ENCODE assay signal across 11 cellular contexts in genomic region chr11:12100886-12101285, GRCh38. TPM values are rescaled to one million over a fixed set of nuclear protein-coding genes. Genes with fewer than 3 reads are reported as not detected.
DNase-seq lines count a peak whose midpoint lies in the region; ATAC-seq and TF ChIP-seq lines count a peak whose summit lies in the region.
"Had no signal": no experiment of that assay in that cellular context is flagged by ENCODE, and none has a peak within 500 bp of the region (broad histone marks: within the 10 kb centered on the region; RNA-seq: fewer than 3 reads in every experiment).

No MANE protein-coding gene starts in this region.

- no peak overlapping the region for H3K4me3 ChIP-seq in right cardiac atrium (ENCODE audit: low read length)
- no peak overlapping the region for H3K4me3 ChIP-seq in psoas muscle

- intact Hi-C loops in right cardiac atrium (cut with DNase I) (no loop called here), psoas muscle (cut with DNase I) (loop anchor here in 1 of 2 donors (5.0 kb wide), 1 partner anchor 176 kb away; no protein-coding TSS in a partner anchor)

- H3K27me3 ChIP-seq in right cardiac atrium (ENCODE audit: control insufficient read depth, insufficient read depth) (no peaks in the 10 kb centered on the region), psoas muscle (ENCODE audit: insufficient read depth in 3 of 3, low read length in 2 of 3) (peaks cover 0 to 46% (median 4%) of the 10 kb centered on the region in 3 donors)

- peak; percentile 95 for DNase-seq in COLO829 (ENCODE audit: low spot score)
- peak; percentile 54 for DNase-seq in cerebellar cortex (ENCODE audit: low spot score)
- peak; percentile 45 to 87 (median 78) for DNase-seq in right cardiac atrium
- no peak for DNase-seq in psoas muscle
- DNase-seq in HUDEP-2 (lab: John Stamatoyannopoulos, UW; ENCODE audit: unreplicated experiment in 76 of 76): no peak
- DNase-seq in DMS153 treated with DMSO at 0.1 percent for 48 hours (lab: John Stamatoyannopoulos, UW; ENCODE audit: unreplicated experiment): no peak
- DNase-seq: NCI-H146, NCI-H345, T-helper 9 cell had no signal

- no peak for TF ChIP-seq CTCF in psoas muscle (IDR thresholded peaks at IDR 0.05)

- WGBS in right cardiac atrium: 27% methylated on average over 5 of the region's 5 CpGs
- WGBS in psoas muscle, 3 donors: 4 to 27% (median 17%) methylated on average over 5 of the region's 5 CpGs

- ATAC-seq in right cardiac atrium (peak; percentile 57 to 76), psoas muscle (peak; percentile 17 to 70 (median 54)), HG03354 (IDR thresholded peaks at IDR 0.05; ENCODE audit: poor library complexity, severe bottlenecking, unreplicated experiment) (no peak), HG03439 (IDR thresholded peaks at IDR 0.05; ENCODE audit: unreplicated experiment) (no peak)

- peaks cover 16% of the 10 kb centered on the region for H3K4me1 ChIP-seq in right cardiac atrium (ENCODE audit: control insufficient read depth, insufficient read depth, low read length)
- no peaks in the 10 kb centered on the region for H3K4me1 ChIP-seq in psoas muscle

- peak overlapping the region; percentile 66 for H3K27ac ChIP-seq in right cardiac atrium (ENCODE audit: low read length)
- no peak overlapping the region for H3K27ac ChIP-seq in psoas muscle

- H3K36me3 ChIP-seq in psoas muscle (ENCODE audit: insufficient read depth in 1 of 2, low read depth in 1 of 2): no peaks in the 10 kb centered on the region

- H3K9me3 ChIP-seq in right cardiac atrium (ENCODE audit: control insufficient read depth, low read length): no peaks in the 10 kb centered on the region
- H3K9me3 ChIP-seq in psoas muscle: no peaks in the 10 kb centered on the region

RNA-seq across cellular contexts. Expression of gene MICAL2, which starts 9.5 kb away (rescaled TPM):
- total RNA-seq in right cardiac atrium (100 to 1,000 TPM in 1 of 4 donors, 10 to 100 TPM in 3; 92.1 to 115 (median 95.1) TPM), psoas muscle (10 to 100 TPM; 14.0 to 45.7 (median 29.0) TPM)
- polyA plus RNA-seq in right cardiac atrium (62.9 TPM), psoas muscle (10 to 100 TPM in 2 of 3 donors, 1 to 10 TPM in 1; 6.8 to 15.0 (median 11.7) TPM)

Comparison
In these comparisons a context has a peak if more than half of its experiments do, and no peak if none do; other contexts are left out.
1. DNase-seq: peak in COLO829 (single experiment), cerebellar cortex (single experiment) and right cardiac atrium (3 of 3); none in psoas muscle (0 of 2), HUDEP-2 (0 of 76) and DMS153 treated with DMSO at 0.1 percent for 48 hours (single experiment).
2. ATAC-seq: peak in right cardiac atrium (2 of 2) and psoas muscle (4 of 4); none in HG03354 (single experiment) and HG03439 (single experiment).